Comparison of ENCODE assay signal across 8 cellular contexts in genomic region chr17:28950752-28951427, GRCh38. TPM values are rescaled to one million over a fixed set of nuclear protein-coding genes. Genes with fewer than 3 reads are reported as not detected.
DNase-seq lines count a peak whose midpoint lies in the region; ATAC-seq and TF ChIP-seq lines count a peak whose summit lies in the region.

No MANE protein-coding gene starts in this region.

- intact Hi-C loops in left colon (cut with DNase I, micrococcal nuclease) (no loop called here), thyroid gland (cut with DNase I) (loop anchor here (5.0 to 10.0 kb wide), 2 partner anchors 224 to 616 kb away; partner anchors contain the start of genes IFT20, NEK8, TLCD1 and TNFAIP1)

- peak; percentile 22 for DNase-seq in stimulated activated CD4-positive, alpha-beta T cell treated with anti-CD3 and anti-CD28 coated beads, Interleukin-1b, Interleukin-23, amount 100 ng/mL, for 48 hours
- no peak for DNase-seq in stimulated activated CD4-positive, alpha-beta T cell treated with anti-CD3 and anti-CD28 coated beads, Interleukin-2, amount 100 ng/mL, for 48 hours
- DNase-seq in activated naive CD8-positive, alpha-beta T cell treated with anti-CD3 and anti-CD28 coated beads, Interleukin-2, amount 50 U/mL, for 24 hours, result no peak
- DNase-seq in left colon, result no peak
- no peak for DNase-seq in thyroid gland
- DNase-seq in C1 segment of cervical spinal cord (lab: John Stamatoyannopoulos, UW), result no peak

- H3K4me3 Mint-ChIP-seq in activated naive CD8-positive, alpha-beta T cell treated with anti-CD3 and anti-CD28 coated beads, Interleukin-2, amount 50 U/mL, for 24 hours, result no peak overlapping the region

- no peak for ATAC-seq in activated naive CD8-positive, alpha-beta T cell treated with anti-CD3 and anti-CD28 coated beads, Interleukin-2, amount 50 U/mL, for 24 hours
- ATAC-seq in left colon (peak; percentile 1), HG02973 (IDR thresholded peaks at IDR 0.05; ENCODE audit: unreplicated experiment) (no peak), HG02852 (IDR thresholded peaks at IDR 0.05; ENCODE audit: unreplicated experiment) (no peak)

- no peaks in the 10 kb centered on the region for H3K9me3 Mint-ChIP-seq in activated naive CD8-positive, alpha-beta T cell treated with anti-CD3 and anti-CD28 coated beads, Interleukin-2, amount 50 U/mL, for 24 hours

- H3K27me3 Mint-ChIP-seq in activated naive CD8-positive, alpha-beta T cell treated with anti-CD3 and anti-CD28 coated beads, Interleukin-2, amount 50 U/mL, for 24 hours, result no peaks in the 10 kb centered on the region

- H3K27ac Mint-ChIP-seq in activated naive CD8-positive, alpha-beta T cell treated with anti-CD3 and anti-CD28 coated beads, Interleukin-2, amount 50 U/mL, for 24 hours, result peak overlapping the region; percentile 93

- H3K4me1 Mint-ChIP-seq in activated naive CD8-positive, alpha-beta T cell treated with anti-CD3 and anti-CD28 coated beads, Interleukin-2, amount 50 U/mL, for 24 hours, result peaks cover 29% of the 10 kb centered on the region

- H3K4me1 ChIP-seq in thyroid gland, result peaks cover 19 to 38% of the 10 kb centered on the region in 2 donors

- H3K27me3 ChIP-seq in thyroid gland, result no peaks in the 10 kb centered on the region

- TF ChIP-seq POLR2A in thyroid gland (IDR thresholded peaks at IDR 0.05), result no peak

- H3K9me3 ChIP-seq in thyroid gland, result no peaks in the 10 kb centered on the region

- H3K27ac ChIP-seq in thyroid gland, result peak overlapping the region; percentile 87 to 95 (median 89)

- H3K4me3 ChIP-seq in thyroid gland (replicated peaks in 1 of 3), result peak overlapping the region; percentile 56 to 90 (median 71)

- H3K36me3 ChIP-seq in thyroid gland, result no peaks in the 10 kb centered on the region

- no peak for TF ChIP-seq CTCF in thyroid gland (IDR thresholded peaks at IDR 0.05)

- 0 to 1% methylated on average over 5 to 17 of the region's 51 CpGs for WGBS in thyroid gland, 2 donors

- peaks cover 30% of the 10 kb centered on the region for H3K36me3 Mint-ChIP-seq in activated naive CD8-positive, alpha-beta T cell treated with anti-CD3 and anti-CD28 coated beads, Interleukin-2, amount 50 U/mL, for 24 hours (ENCODE audit: low read depth)

RNA-seq across cellular contexts. Expression of gene PHF12, which starts 0.4 kb away (rescaled TPM):
- total RNA-seq in left colon (10 to 100 TPM; 33.1 to 42.3 TPM), thyroid gland (10 to 100 TPM; 22.0 to 62.9 (median 60.1) TPM)

RNA-seq across cellular contexts. Expression of gene DHRS13, which starts 48.0 kb away (rescaled TPM):
- total RNA-seq in left colon (1 to 10 TPM; 6.3 to 7.5 TPM), thyroid gland (10 to 100 TPM; 10.6 to 16.2 (median 13.3) TPM)

RNA-seq across cellular contexts. Expression of gene FLOT2, which starts 53.4 kb away (rescaled TPM):
- 10 to 100 TPM; 82.4 to 91.5 TPM for total RNA-seq in left colon
- total RNA-seq in thyroid gland, result 10 to 100 TPM; 55.0 to 75.0 (median 62.7) TPM

RNA-seq across cellular contexts. Expression of gene SEZ6, which starts 54.9 kb away (rescaled TPM):
- under 1 TPM; 0.46 to 0.81 TPM for total RNA-seq in left colon
- not detected for total RNA-seq in thyroid gland
